Comparison of ENCODE assay signal across 8 cellular contexts in the genomic region with DNA sequence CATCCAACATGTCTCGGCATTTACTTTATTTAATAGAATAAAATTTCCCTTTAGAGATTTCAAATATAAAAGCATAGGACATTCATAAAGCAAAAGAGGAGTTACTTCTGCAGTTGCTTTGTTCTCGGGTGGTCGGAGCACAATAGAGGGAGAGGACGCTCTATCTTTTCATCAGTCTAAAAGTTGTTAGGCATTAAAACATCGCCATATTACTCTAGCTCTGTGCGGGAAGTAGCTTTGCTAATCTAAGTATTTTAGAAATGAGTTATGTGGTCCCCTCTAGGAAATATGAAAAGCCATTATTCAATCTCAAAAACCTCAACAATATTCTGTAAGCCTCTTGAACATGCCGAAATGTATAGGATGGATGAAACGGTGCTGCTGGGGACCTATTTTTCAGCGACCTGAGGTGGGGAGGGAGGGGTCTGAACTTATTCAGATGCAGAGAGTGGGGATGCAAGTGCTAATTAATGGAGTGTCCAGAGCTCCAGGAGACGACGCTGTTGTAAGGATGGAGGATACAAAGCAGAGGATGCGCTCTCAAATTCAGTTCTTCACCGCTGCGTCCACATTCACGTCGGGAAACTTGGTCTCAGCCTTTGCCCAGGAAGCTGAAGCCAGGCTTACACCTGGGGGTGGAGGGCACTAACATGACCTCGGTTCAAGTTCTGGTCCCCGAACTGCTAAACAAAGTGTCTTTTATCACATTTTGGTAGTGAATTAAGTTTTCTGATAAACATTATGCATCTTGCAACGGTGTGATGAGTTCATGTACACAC. TPM values are rescaled to one million over a fixed set of nuclear protein-coding genes. Genes with fewer than 3 reads are reported as not detected.
DNase-seq lines count a peak whose midpoint lies in the region; ATAC-seq and TF ChIP-seq lines count a peak whose summit lies in the region.

No MANE protein-coding gene starts in this region.

- no peak overlapping the region for H3K27ac Mint-ChIP-seq in activated CD4-positive, alpha-beta memory T cell treated with anti-CD3 and anti-CD28 coated beads for 36 hours

- peaks cover 13% of the 10 kb centered on the region for H3K36me3 Mint-ChIP-seq in activated CD4-positive, alpha-beta memory T cell treated with anti-CD3 and anti-CD28 coated beads for 36 hours

- TF ChIP-seq CTCF in left ventricle myocardium inferior (IDR thresholded peaks at IDR 0.05; ENCODE audit: borderline replicate concordance) = no peak

- H3K4me1 Mint-ChIP-seq in activated CD4-positive, alpha-beta memory T cell treated with anti-CD3 and anti-CD28 coated beads for 36 hours (ENCODE audit: low read depth) = peaks cover 28% of the 10 kb centered on the region

- no peaks in the 10 kb centered on the region for H3K9me3 Mint-ChIP-seq in activated CD4-positive, alpha-beta memory T cell treated with anti-CD3 and anti-CD28 coated beads for 36 hours

- DNase-seq in left ventricle myocardium inferior (no peak), cardiac septum (ENCODE audit: low spot score) (no peak), NAMALWA (ENCODE audit: low spot score) (peak; percentile 59)
- peak; percentile 13 for DNase-seq in activated CD4-positive, alpha-beta memory T cell treated with anti-CD3 and anti-CD28 coated beads for 36 hours

- no peak overlapping the region for H3K9ac ChIP-seq in iPS-18a (ENCODE audit: low read length)
- H3K9ac ChIP-seq in subcutaneous abdominal adipose tissue (ENCODE audit: low read length in 5 of 5) = peak overlapping the region; percentile 78 to 97 (median 87)

- CTCF ChIA-PET in activated CD4-positive, alpha-beta memory T cell treated with anti-CD3 and anti-CD28 coated beads for 36 hours (lab: Charles Lee) = interaction anchor here (1.0 to 2.6 kb wide), 3 partner anchors 8 to 213 kb away, joined by 3 to 13 read pairs (median 7); no protein-coding TSS in a partner anchor

- intact Hi-C loops in left ventricle myocardium inferior (cut with micrococcal nuclease) = no loop called here
- intact Hi-C loops in cardiac septum (cut with DNase I) = no loop called here
- intact Hi-C loops in activated CD4-positive, alpha-beta memory T cell treated with anti-CD3 and anti-CD28 coated beads for 36 hours (cut with micrococcal nuclease) = loop anchor here (2.0 to 10.0 kb wide), 2 partner anchors 15 to 219 kb away; partner anchors contain the start of gene FAF1

- POLR2A ChIA-PET in activated CD4-positive, alpha-beta memory T cell treated with anti-CD3 and anti-CD28 coated beads for 36 hours (lab: Charles Lee) = interaction anchor here (0.6 to 3.0 kb wide), 3 partner anchors 7 to 16 kb away, joined by 3 to 24 read pairs (median 4); partner anchors contain the start of genes CDKN2C and FAF1

- H3K36me3 ChIP-seq in left ventricle myocardium inferior (no peaks in the 10 kb centered on the region), iPS-18a (ENCODE audit: control insufficient read depth, low read depth, low read length) (no peaks in the 10 kb centered on the region), subcutaneous abdominal adipose tissue (ENCODE audit: control insufficient read depth in 5 of 5, insufficient read depth in 5 of 5, low read length in 5 of 5) (peaks cover 0 to 3% (median 0%) of the 10 kb centered on the region in 5 donors)

- H3K4me1 ChIP-seq in left ventricle myocardium inferior = peaks cover 49% of the 10 kb centered on the region
- peaks cover 22% of the 10 kb centered on the region for H3K4me1 ChIP-seq in iPS-18a (ENCODE audit: control insufficient read depth, low read depth, low read length)
- H3K4me1 ChIP-seq in subcutaneous abdominal adipose tissue (ENCODE audit: control insufficient read depth in 5 of 5, insufficient read depth in 5 of 5, low read length in 5 of 5) = peaks cover 3 to 65% (median 28%) of the 10 kb centered on the region in 5 donors

- no peak for ATAC-seq in HG03039 (IDR thresholded peaks at IDR 0.05; ENCODE audit: unreplicated experiment)
- ATAC-seq in GM18858 (IDR thresholded peaks at IDR 0.05; ENCODE audit: unreplicated experiment) = no peak

- H3K27me3 ChIP-seq in left ventricle myocardium inferior (ENCODE audit: low read depth) (no peaks in the 10 kb centered on the region), iPS-18a (ENCODE audit: control insufficient read depth, insufficient read depth, low read length) (peaks cover 99% of the 10 kb centered on the region), subcutaneous abdominal adipose tissue (ENCODE audit: control insufficient read depth in 5 of 5, insufficient read depth in 4 of 5, low read length in 5 of 5) (no peaks in the 10 kb centered on the region)

- H3K4me3 Mint-ChIP-seq in activated CD4-positive, alpha-beta memory T cell treated with anti-CD3 and anti-CD28 coated beads for 36 hours = peak overlapping the region; percentile 74

- peaks cover 43% of the 10 kb centered on the region for H3K27me3 Mint-ChIP-seq in activated CD4-positive, alpha-beta memory T cell treated with anti-CD3 and anti-CD28 coated beads for 36 hours

- peak overlapping the region; percentile 92 for H3K4me3 ChIP-seq in left ventricle myocardium inferior
- H3K4me3 ChIP-seq in iPS-18a (ENCODE audit: low read length) = peak overlapping the region; percentile 64
- peak overlapping the region; percentile 84 to 95 (median 90) for H3K4me3 ChIP-seq in subcutaneous abdominal adipose tissue (ENCODE audit: low read depth in 1 of 5, low read length in 5 of 5)

- H3K9me3 ChIP-seq in left ventricle myocardium inferior (replicated peaks) = no peaks in the 10 kb centered on the region
- no peaks in the 10 kb centered on the region for H3K9me3 ChIP-seq in iPS-18a (ENCODE audit: control insufficient read depth, low read depth, low read length)
- no peaks in the 10 kb centered on the region for H3K9me3 ChIP-seq in subcutaneous abdominal adipose tissue (ENCODE audit: control insufficient read depth in 5 of 5, low read length in 5 of 5)

- H3K27ac ChIP-seq in left ventricle myocardium inferior (replicated peaks) (peak overlapping the region; percentile 99), iPS-18a (ENCODE audit: low read length) (no peak overlapping the region), subcutaneous abdominal adipose tissue (ENCODE audit: low read depth, low read length) (peak overlapping the region; percentile 95)

RNA-seq across cellular contexts. Expression of gene CDKN2C, which starts 6.3 kb away (rescaled TPM):
- total RNA-seq in left ventricle myocardium inferior (12.8 TPM), cardiac septum (9.8 TPM)
- total RNA-seq in activated CD4-positive, alpha-beta memory T cell treated with anti-CD3 and anti-CD28 coated beads for 36 hours = 10 to 100 TPM; 15.5 to 16.8 TPM

RNA-seq across cellular contexts. Expression of gene FAF1, which starts 16.2 kb away (rescaled TPM):
- 80.0 TPM for total RNA-seq in left ventricle myocardium inferior
- 81.0 TPM for total RNA-seq in cardiac septum
- 10 to 100 TPM; 77.0 to 84.6 TPM for total RNA-seq in activated CD4-positive, alpha-beta memory T cell treated with anti-CD3 and anti-CD28 coated beads for 36 hours

Comparison
In these comparisons a context has a peak if more than half of its experiments do, and no peak if none do; other contexts are left out.
1. DNase-seq: peak in NAMALWA (single experiment) and activated CD4-positive, alpha-beta memory T cell treated with anti-CD3 and anti-CD28 coated beads for 36 hours (single experiment); none in left ventricle myocardium inferior (single experiment) and cardiac septum (single experiment).
2. Peak in every context shown above with its lines, with median percentiles within 50 percentile points of each other: H3K4me3 ChIP-seq.